In the genomic region with DNA sequence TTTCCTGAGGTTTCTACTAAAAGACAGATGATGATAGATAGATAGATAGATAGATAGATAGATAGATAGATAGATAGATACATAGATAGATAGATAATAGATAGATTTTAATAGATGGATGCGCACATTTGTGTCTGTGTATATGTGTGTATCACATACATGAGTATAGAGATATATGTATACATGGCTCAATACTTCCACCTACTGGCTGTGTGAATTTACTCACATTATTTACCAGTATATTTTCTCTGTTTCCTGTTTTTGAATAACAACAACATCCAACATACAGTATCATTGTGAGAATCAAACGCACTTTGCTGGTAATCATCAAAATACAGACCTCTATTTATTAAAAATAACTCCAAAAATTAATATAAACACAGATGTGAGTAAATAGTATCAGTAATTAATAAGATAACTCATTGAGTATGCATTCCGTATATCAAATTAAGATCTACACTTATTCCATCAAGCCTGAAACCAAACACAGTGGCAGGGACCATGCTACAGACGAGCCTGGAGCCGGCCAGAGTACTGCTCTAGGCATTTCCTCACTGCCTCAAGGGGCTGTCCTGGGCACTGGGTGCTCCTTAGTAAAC, we compare ENCODE assay signal across 8 cellular contexts.
DNase-seq lines count a peak whose midpoint lies in the region; ATAC-seq and TF ChIP-seq lines count a peak whose summit lies in the region.

No MANE protein-coding gene starts in this region.

- intact Hi-C loops in body of pancreas (cut with DNase I) (no loop called here), aorta (cut with DNase I) (loop anchor here (10.0 kb wide), 2 partner anchors 337 to 453 kb away; a partner anchor contains a TSS)

- TF ChIP-seq POLR2A in body of pancreas (IDR thresholded peaks at IDR 0.05), result no peak

- H3K27ac ChIP-seq in body of pancreas (no peak overlapping the region), aorta (ENCODE audit: low read depth in 1 of 2, low read length in 2 of 2) (no peak overlapping the region)

- peak; percentile 78 for ATAC-seq in HG03139 (IDR thresholded peaks at IDR 0.05; ENCODE audit: unreplicated experiment)
- no peak for ATAC-seq in body of pancreas
- peak; percentile 66 for ATAC-seq in left lobe of liver
- ATAC-seq in aorta (ENCODE audit: low FRiP score), result no peak

- H3K9me3 ChIP-seq in body of pancreas (no peaks in the 10 kb centered on the region), aorta (ENCODE audit: control insufficient read depth, low read length) (no peaks in the 10 kb centered on the region)

- peak; percentile 23 for DNase-seq in NOMO-1 treated with DMSO at 0.1 percent for 48 hours (lab: John Stamatoyannopoulos, UW; ENCODE audit: unreplicated experiment)
- no peak for DNase-seq in NOMO-1 treated with dmso at 0.1 percent for 144 hours (lab: John Stamatoyannopoulos, UW; ENCODE audit: unreplicated experiment)
- DNase-seq in NCI-H345 (lab: John Stamatoyannopoulos, UW), result peak; percentile 63
- no peak for DNase-seq in body of pancreas
- DNase-seq in left lobe of liver (ENCODE audit: low spot score), result no peak
- DNase-seq in stimulated activated CD4-positive, alpha-beta T cell treated with anti-CD3 and anti-CD28 coated beads, Interleukin-1b, Interleukin-23, amount 100 ng/mL, for 48 hours, result no peak
- no peak for DNase-seq in aorta

- WGBS in body of pancreas, 2 donors, result 44 to 51% methylated on average over 5 of the region's 5 CpGs
- WGBS in aorta, 2 donors, result 67 to 71% methylated on average over 5 of the region's 5 CpGs

- no peaks in the 10 kb centered on the region for H3K27me3 ChIP-seq in body of pancreas
- H3K27me3 ChIP-seq in aorta (ENCODE audit: control insufficient read depth in 1 of 2, insufficient read depth in 2 of 2, low read length in 1 of 2), result no peaks in the 10 kb centered on the region

- H3K4me3 ChIP-seq in body of pancreas (no peak overlapping the region), aorta (ENCODE audit: low read length in 2 of 2) (no peak overlapping the region)

- no peaks in the 10 kb centered on the region for H3K36me3 ChIP-seq in body of pancreas (replicated peaks in 1 of 2; ENCODE audit: insufficient read depth in 1 of 2, low read depth in 2 of 2)
- H3K36me3 ChIP-seq in aorta (ENCODE audit: control insufficient read depth in 1 of 2, insufficient read depth in 2 of 2, low read length in 1 of 2), result no peaks in the 10 kb centered on the region

- TF ChIP-seq CTCF in body of pancreas (IDR thresholded peaks at IDR 0.05), result peak in 6 of 7 experiments; percentile 31 to 60 (median 49)

- no peaks in the 10 kb centered on the region for H3K4me1 ChIP-seq in body of pancreas
- H3K4me1 ChIP-seq in aorta (ENCODE audit: control insufficient read depth in 1 of 2, insufficient read depth in 2 of 2, low read length in 2 of 2), result no peaks in the 10 kb centered on the region

Comparison
In these comparisons a context has a peak if more than half of its experiments do, and no peak if none do; other contexts are left out.
1. DNase-seq: peak in NOMO-1 treated with DMSO at 0.1 percent for 48 hours (single experiment) and NCI-H345 (single experiment); none in NOMO-1 treated with dmso at 0.1 percent for 144 hours (single experiment), body of pancreas (0 of 4), left lobe of liver (single experiment), stimulated activated CD4-positive, alpha-beta T cell treated with anti-CD3 and anti-CD28 coated beads, Interleukin-1b, Interleukin-23, amount 100 ng/mL, for 48 hours (single experiment) and aorta (0 of 2).
2. ATAC-seq: peak in HG03139 (single experiment) and left lobe of liver (single experiment); none in body of pancreas (single experiment) and aorta (single experiment).